ENCODE assay signal across 12 cellular contexts in genomic region chr9:71760901-71761300, GRCh38. TPM values are rescaled to one million over a fixed set of nuclear protein-coding genes. Genes with fewer than 3 reads are reported as not detected.
DNase-seq lines count a peak whose midpoint lies in the region; ATAC-seq, FAIRE-seq and TF ChIP-seq lines count a peak whose summit lies in the region.
"Had no signal": no experiment of that assay in that cellular context is flagged by ENCODE, and none has a peak within 500 bp of the region (broad histone marks: within the 10 kb centered on the region; RNA-seq: fewer than 3 reads in every experiment).

No MANE protein-coding gene starts in this region.

- H3K27me3 ChIP-seq in Peyer's patch (no peaks in the 10 kb centered on the region), iPS-20b (ENCODE audit: insufficient read depth, low read length) (peaks cover 5% of the 10 kb centered on the region; the same call in 1 of the 2 replicates), small intestine (ENCODE audit: control insufficient read depth in 2 of 2, insufficient read depth in 2 of 2, low read length in 2 of 2) (no peaks in the 10 kb centered on the region)

- no peak for FAIRE-seq in small intestine (lab: Jason Lieb, UNC)

- CTCF ChIA-PET in activated naive CD4-positive, alpha-beta T cell treated with anti-CD3 and anti-CD28 coated beads for 36 hours (lab: Charles Lee), result interaction anchor here (0.5 to 2.4 kb wide), 3 partner anchors 9 to 1410 kb away, joined by 3 to 9 read pairs (median 3); no protein-coding TSS in a partner anchor

- no peaks in the 10 kb centered on the region for H3K27me3 Mint-ChIP-seq in activated naive CD4-positive, alpha-beta T cell treated with anti-CD3 and anti-CD28 coated beads for 36 hours (ENCODE audit: low read depth)
- no peaks in the 10 kb centered on the region for H3K27me3 Mint-ChIP-seq in stimulated activated memory B cell treated with anti-CD40 and anti-IgM and Interleukin-4, amounts not matched to agents 10 μg/mL and 1 μg/mL and 100 μg/mL, for 72 hours
- H3K27me3 Mint-ChIP-seq: stimulated activated naive CD8-positive, alpha-beta T cell treated with anti-CD3 and anti-CD28 coated beads, Interleukin-15, amount 100 ng/mL, for 72 hours had no signal

- peak overlapping the region in 1 of 4 donors; percentile 19 for H3K27ac ChIP-seq in Peyer's patch
- H3K27ac ChIP-seq in iPS-20b (ENCODE audit: low read length), result no peak overlapping the region
- peak overlapping the region in 1 of 2 donors; percentile 25 for H3K27ac ChIP-seq in small intestine (ENCODE audit: low read depth in 1 of 2, low read length in 1 of 2)

- peak overlapping the region; percentile 57; the same call in 1 of the 2 replicates for H3K9ac ChIP-seq in iPS-20b (ENCODE audit: low read depth, low read length)

- WGBS in small intestine, 3 donors, result 26 to 54% (median 34%) methylated on average over 5 of the region's 5 CpGs

- no peaks in the 10 kb centered on the region for H3K36me3 Mint-ChIP-seq in activated naive CD4-positive, alpha-beta T cell treated with anti-CD3 and anti-CD28 coated beads for 36 hours (ENCODE audit: low read depth)
- peaks cover 5% of the 10 kb centered on the region for H3K36me3 Mint-ChIP-seq in stimulated activated memory B cell treated with anti-CD40 and anti-IgM and Interleukin-4, amounts not matched to agents 10 μg/mL and 1 μg/mL and 100 μg/mL, for 72 hours

- intact Hi-C loops in activated naive CD4-positive, alpha-beta T cell treated with anti-CD3 and anti-CD28 coated beads for 36 hours (cut with micrococcal nuclease), result loop anchor here (10.0 kb wide), 3 partner anchors 604 to 1394 kb away; partner anchors contain the start of genes ANXA1 and ZFAND5

- H3K4me3 ChIP-seq in Peyer's patch, result no peak overlapping the region
- H3K4me3 ChIP-seq in iPS-20b (ENCODE audit: low read length), result peak overlapping the region; percentile 49
- H3K4me3 ChIP-seq in small intestine (ENCODE audit: low read depth in 1 of 2, low read length in 2 of 2), result no peak overlapping the region

- no peak for DNase-seq in activated naive CD4-positive, alpha-beta T cell treated with anti-CD3 and anti-CD28 coated beads for 36 hours
- no peak for DNase-seq in activated naive CD4-positive, alpha-beta T cell treated with anti-CD3 and anti-CD28 coated beads, Interleukin-2, amount 50 U/mL, for 16 hours
- peak in 2 of 3 donors; percentile 57 to 59 for DNase-seq in Peyer's patch
- peak; percentile 70 for DNase-seq in small intestine
- DNase-seq in ureter (ENCODE audit: low spot score), result no peak
- DNase-seq: NCI-H1694 treated with DMSO at 0.1 percent for 48 hours; stimulated activated naive CD8-positive, alpha-beta T cell treated with anti-CD3 and anti-CD28 coated beads, Interleukin-15, amount 100 ng/mL, for 72 hours; T-helper 1 cell had no signal

- H3K9me3 ChIP-seq in Peyer's patch (no peaks in the 10 kb centered on the region), iPS-20b (ENCODE audit: insufficient read depth, low read depth, low read length) (no peaks in the 10 kb centered on the region), small intestine (ENCODE audit: control insufficient read depth, low read depth) (no peaks in the 10 kb centered on the region)

- TF ChIP-seq POLR2A in Peyer's patch (IDR thresholded peaks at IDR 0.05), result no peak

- H3K4me3 Mint-ChIP-seq in activated naive CD4-positive, alpha-beta T cell treated with anti-CD3 and anti-CD28 coated beads for 36 hours, result no peak overlapping the region
- no peak overlapping the region for H3K4me3 Mint-ChIP-seq in stimulated activated memory B cell treated with anti-CD40 and anti-IgM and Interleukin-4, amounts not matched to agents 10 μg/mL and 1 μg/mL and 100 μg/mL, for 72 hours
- H3K4me3 Mint-ChIP-seq: CD14-positive monocyte had no signal

- no peak for TF ChIP-seq CTCF in Peyer's patch (IDR thresholded peaks at IDR 0.05)

- H3K36me3 ChIP-seq in Peyer's patch (no peaks in the 10 kb centered on the region), iPS-20b (ENCODE audit: insufficient read depth, low read depth, low read length) (no peaks in the 10 kb centered on the region), small intestine (ENCODE audit: control insufficient read depth in 2 of 2, insufficient read depth in 2 of 2, low read length in 2 of 2) (no peaks in the 10 kb centered on the region)

- peaks cover 0 to 61% (median 17%) of the 10 kb centered on the region in 4 donors for H3K4me1 ChIP-seq in Peyer's patch
- peaks cover 87% of the 10 kb centered on the region for H3K4me1 ChIP-seq in iPS-20b (ENCODE audit: insufficient read depth, low read length)
- H3K4me1 ChIP-seq in small intestine (ENCODE audit: control insufficient read depth in 2 of 2, insufficient read depth in 1 of 2, low read depth in 1 of 2, low read length in 1 of 2), result peaks cover 8 to 21% of the 10 kb centered on the region in 2 donors

- H3K27ac Mint-ChIP-seq in activated naive CD4-positive, alpha-beta T cell treated with anti-CD3 and anti-CD28 coated beads for 36 hours, result peak overlapping the region; percentile 30
- H3K27ac Mint-ChIP-seq in stimulated activated memory B cell treated with anti-CD40 and anti-IgM and Interleukin-4, amounts not matched to agents 10 μg/mL and 1 μg/mL and 100 μg/mL, for 72 hours, result no peak overlapping the region

- H3K4me1 Mint-ChIP-seq in activated naive CD4-positive, alpha-beta T cell treated with anti-CD3 and anti-CD28 coated beads for 36 hours (ENCODE audit: low read depth), result peaks cover 85% of the 10 kb centered on the region
- peaks cover 52% of the 10 kb centered on the region for H3K4me1 Mint-ChIP-seq in stimulated activated memory B cell treated with anti-CD40 and anti-IgM and Interleukin-4, amounts not matched to agents 10 μg/mL and 1 μg/mL and 100 μg/mL, for 72 hours

- no peaks in the 10 kb centered on the region for H3K9me3 Mint-ChIP-seq in activated naive CD4-positive, alpha-beta T cell treated with anti-CD3 and anti-CD28 coated beads for 36 hours
- H3K9me3 Mint-ChIP-seq in stimulated activated memory B cell treated with anti-CD40 and anti-IgM and Interleukin-4, amounts not matched to agents 10 μg/mL and 1 μg/mL and 100 μg/mL, for 72 hours, result no peaks in the 10 kb centered on the region
- H3K9me3 Mint-ChIP-seq: CD14-positive monocyte; stimulated activated naive CD8-positive, alpha-beta T cell treated with anti-CD3 and anti-CD28 coated beads, Interleukin-15, amount 100 ng/mL, for 72 hours had no signal

- no peak for ATAC-seq in HG03097 (IDR thresholded peaks at IDR 0.05; ENCODE audit: low FRiP score, unreplicated experiment)
- no peak for ATAC-seq in stimulated activated memory B cell treated with anti-CD40 and anti-IgM and Interleukin-4, amounts not matched to agents 10 μg/mL and 1 μg/mL and 100 μg/mL, for 72 hours
- ATAC-seq: stimulated activated naive CD8-positive, alpha-beta T cell treated with anti-CD3 and anti-CD28 coated beads, Interleukin-15, amount 100 ng/mL, for 72 hours had no signal

RNA-seq across cellular contexts. Expression of gene CEMIP2, which starts 7.4 kb away (rescaled TPM):
- 10 to 100 TPM; 36.4 to 39.7 TPM for total RNA-seq in activated naive CD4-positive, alpha-beta T cell treated with anti-CD3 and anti-CD28 coated beads for 36 hours
- total RNA-seq in Peyer's patch (100 to 1,000 TPM in 3 of 4 donors, 10 to 100 TPM in 1; 79.2 to 243 (median 215) TPM), ureter (162 TPM)
- polyA plus RNA-seq in small intestine, result 10 to 100 TPM; 29.5 to 42.6 (median 30.0) TPM

Comparison
In these comparisons a context has a peak if more than half of its experiments do, and no peak if none do; other contexts are left out.
1. DNase-seq: peak in Peyer's patch (2 of 3) and small intestine (single experiment); none in activated naive CD4-positive, alpha-beta T cell treated with anti-CD3 and anti-CD28 coated beads for 36 hours (single experiment), activated naive CD4-positive, alpha-beta T cell treated with anti-CD3 and anti-CD28 coated beads, Interleukin-2, amount 50 U/mL, for 16 hours (single experiment) and ureter (single experiment).